ENCODE assay signal across 19 cellular contexts in the genomic region with DNA sequence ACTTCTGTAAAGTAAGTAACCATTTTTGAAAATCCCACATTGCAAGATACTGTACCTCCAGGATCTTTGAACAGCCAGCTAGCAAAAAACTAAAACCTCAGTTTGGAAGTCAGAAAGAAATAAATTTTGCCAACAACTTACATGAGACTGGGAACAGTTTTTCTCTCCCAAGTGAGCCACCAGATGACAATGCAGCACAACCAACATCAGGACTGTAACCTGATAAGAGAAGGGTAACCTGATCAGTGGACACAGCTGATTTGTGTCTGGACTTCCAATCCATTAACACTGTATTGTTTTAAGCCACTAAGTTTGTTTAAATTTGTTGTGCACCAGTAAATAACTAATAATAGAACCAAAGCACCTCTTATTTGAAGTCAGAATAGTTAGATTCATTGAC.
"Had no signal": no experiment of that assay in that cellular context is flagged by ENCODE, and none has a peak within 500 bp of the region (broad histone marks: within the 10 kb centered on the region; RNA-seq: fewer than 3 reads in every experiment).

No MANE protein-coding gene starts in this region.

- H3K4me3 ChIP-seq: gastroesophageal sphincter, prostate gland, tibial artery had no signal

- H3K27me3 ChIP-seq: gastroesophageal sphincter, tibial artery had no signal

- H3K27ac ChIP-seq: gastroesophageal sphincter, prostate gland, tibial artery, VCaP had no signal

- H3K4me1 ChIP-seq: gastroesophageal sphincter, prostate gland, tibial artery had no signal

- H3K27ac Mint-ChIP-seq: activated naive CD4-positive, alpha-beta T cell treated with anti-CD3 and anti-CD28 coated beads for 36 hours; activated naive CD8-positive, alpha-beta T cell treated with anti-CD3 and anti-CD28 coated beads, Interleukin-2, amount 50 U/mL, for 24 hours; activated T-helper 2 cell treated with anti-CD3 and anti-CD28 coated beads, Interferon-gamma antibody, Interleukin-2, Interleukin-4, amounts not matched to agents 10 μg/mL and 5 μg/mL and 100 μg/mL, durations not matched to agents 14 hours and 24 hours and 36 hours; effector memory CD8-positive, alpha-beta T cell; nephron had no signal

- DNase-seq: activated CD4-positive, alpha-beta T cell treated with anti-CD3 and anti-CD28 coated beads, Interleukin-2, amount 50 U/mL, for 48 hours; activated naive CD4-positive, alpha-beta T cell treated with anti-CD3 and anti-CD28 coated beads for 36 hours; activated naive CD8-positive, alpha-beta T cell treated with anti-CD3 and anti-CD28 coated beads, Interleukin-2, amount 50 U/mL, for 24 hours; activated T-cell treated with anti-CD3 and anti-CD28 coated beads, Interleukin-2, amount 50 U/mL, for 1 hour; dermis blood vessel endothelial cell; effector memory CD8-positive, alpha-beta T cell; left ventricle myocardium superior; mesenchymal stem cell; right cardiac atrium; small intestine; stimulated activated CD4-positive, alpha-beta T cell treated with anti-CD3 and anti-CD28 coated beads, Interleukin-4, amount 100 ng/mL, for 24 hours; stimulated activated naive CD4-positive, alpha-beta T cell; T1000; tibial artery had no signal

- H3K4me1 Mint-ChIP-seq: activated naive CD8-positive, alpha-beta T cell treated with anti-CD3 and anti-CD28 coated beads, Interleukin-2, amount 50 U/mL, for 24 hours; nephron had no signal

- H3K27me3 Mint-ChIP-seq: activated naive CD8-positive, alpha-beta T cell treated with anti-CD3 and anti-CD28 coated beads, Interleukin-2, amount 50 U/mL, for 24 hours; effector memory CD8-positive, alpha-beta T cell had no signal

- H3K4me3 Mint-ChIP-seq: activated naive CD4-positive, alpha-beta T cell treated with anti-CD3 and anti-CD28 coated beads for 36 hours; activated naive CD8-positive, alpha-beta T cell treated with anti-CD3 and anti-CD28 coated beads, Interleukin-2, amount 50 U/mL, for 24 hours; effector memory CD8-positive, alpha-beta T cell; nephron had no signal

- H3K36me3 ChIP-seq: gastroesophageal sphincter, prostate gland, tibial artery had no signal

- ATAC-seq: activated naive CD8-positive, alpha-beta T cell treated with anti-CD3 and anti-CD28 coated beads, Interleukin-2, amount 50 U/mL, for 24 hours; effector memory CD8-positive, alpha-beta T cell; gastroesophageal sphincter; left ventricle myocardium superior; right cardiac atrium had no signal

- H3K9me3 ChIP-seq: prostate gland had no signal
